In genomic region chr21:42336065-42336464, GRCh38 we compare ENCODE assay signal across 11 cellular contexts. TPM values are rescaled to one million over a fixed set of nuclear protein-coding genes. Genes with fewer than 3 reads are reported as not detected.
DNase-seq lines count a peak whose midpoint lies in the region; ATAC-seq and TF ChIP-seq lines count a peak whose summit lies in the region.
"Had no signal": no experiment of that assay in that cellular context is flagged by ENCODE, and none has a peak within 500 bp of the region (broad histone marks: within the 10 kb centered on the region; RNA-seq: fewer than 3 reads in every experiment).

No MANE protein-coding gene starts in this region.

- H3K9me3 Mint-ChIP-seq in activated T-cell treated with anti-CD3 and anti-CD28 coated beads, Interleukin-2, amount 50 U/mL, for 4 hours, result peaks cover 11% of the 10 kb centered on the region
- peaks cover 3% of the 10 kb centered on the region for H3K9me3 Mint-ChIP-seq in type B pancreatic cell

- peaks cover 10% of the 10 kb centered on the region for H3K4me1 Mint-ChIP-seq in activated T-cell treated with anti-CD3 and anti-CD28 coated beads, Interleukin-2, amount 50 U/mL, for 4 hours (ENCODE audit: low read depth)
- H3K4me1 Mint-ChIP-seq in type B pancreatic cell (ENCODE audit: unreplicated experiment), result peaks cover 21% of the 10 kb centered on the region

- no peak overlapping the region for H3K27ac Mint-ChIP-seq in type B pancreatic cell

- peaks cover 3% of the 10 kb centered on the region for H3K36me3 Mint-ChIP-seq in activated T-cell treated with anti-CD3 and anti-CD28 coated beads, Interleukin-2, amount 50 U/mL, for 4 hours (ENCODE audit: insufficient read depth)
- no peaks in the 10 kb centered on the region for H3K36me3 Mint-ChIP-seq in type B pancreatic cell

- no peak for ATAC-seq in activated T-cell treated with anti-CD3 and anti-CD28 coated beads, Interleukin-2, amount 50 U/mL, for 4 hours
- ATAC-seq in HG03045 (IDR thresholded peaks at IDR 0.05; ENCODE audit: unreplicated experiment), result no peak
- ATAC-seq in GM21825 (IDR thresholded peaks at IDR 0.05; ENCODE audit: unreplicated experiment), result no peak
- ATAC-seq: pancreas had no signal

- H3K4me3 Mint-ChIP-seq in activated T-cell treated with anti-CD3 and anti-CD28 coated beads, Interleukin-2, amount 50 U/mL, for 4 hours, result no peak overlapping the region
- H3K4me3 Mint-ChIP-seq in type B pancreatic cell, result no peak overlapping the region

- DNase-seq in activated T-cell treated with anti-CD3 and anti-CD28 coated beads, Interleukin-2, amount 50 U/mL, for 48 hours, result peak; percentile 4 to 8
- no peak for DNase-seq in activated T-cell treated with anti-CD3 and anti-CD28 coated beads, Interleukin-2, amount 50 U/mL, for 4 hours
- peak; percentile 3 for DNase-seq in amniotic epithelial cell (ENCODE audit: low read depth)
- peak; percentile 24 for DNase-seq in iris pigment epithelial cell (ENCODE audit: low read depth)
- peak; percentile 44 for DNase-seq in type B pancreatic cell (ENCODE audit: extremely low spot score, unreplicated experiment)
- no peak for DNase-seq in activated effector memory CD4-positive, alpha-beta T cell treated with anti-CD3 and anti-CD28 coated beads, Interleukin-2, amount 50 U/mL, for 16 hours
- DNase-seq: effector CD4-positive, alpha-beta T cell; pancreas had no signal

- no peak for TF ChIP-seq CTCF in type B pancreatic cell (conservative IDR thresholded peaks at IDR 0.05)

- H3K27me3 Mint-ChIP-seq in activated T-cell treated with anti-CD3 and anti-CD28 coated beads, Interleukin-2, amount 50 U/mL, for 4 hours (ENCODE audit: low read depth), result peaks cover 2% of the 10 kb centered on the region
- peaks cover 3% of the 10 kb centered on the region for H3K27me3 Mint-ChIP-seq in type B pancreatic cell

RNA-seq across cellular contexts. Expression of gene TFF2, which starts 14.7 kb away (rescaled TPM):
- not detected for total RNA-seq in activated T-cell treated with anti-CD3 and anti-CD28 coated beads, Interleukin-2, amount 50 U/mL, for 4 hours
- total RNA-seq in type B pancreatic cell (ENCODE audit: low replicate concordance), result 5.2 and 11.3 TPM in 2 replicates
- total RNA-seq: glomerular endothelial cell had no signal

RNA-seq across cellular contexts. Expression of gene TFF3, which starts 20.9 kb away (rescaled TPM):
- under 1 TPM in 2 of 3 donors, not detected in 1; 0.29 to 0.96 TPM for total RNA-seq in activated T-cell treated with anti-CD3 and anti-CD28 coated beads, Interleukin-2, amount 50 U/mL, for 4 hours
- total RNA-seq in type B pancreatic cell (ENCODE audit: low replicate concordance), result 31.5 and 183 TPM in 2 replicates

RNA-seq across cellular contexts. Expression of gene TFF1, which starts 30.3 kb away (rescaled TPM):
- total RNA-seq in activated T-cell treated with anti-CD3 and anti-CD28 coated beads, Interleukin-2, amount 50 U/mL, for 4 hours, result under 1 TPM in 1 of 3 donors, not detected in 2; 0.82 TPM
- 42.6 and 136 TPM in 2 replicates for total RNA-seq in type B pancreatic cell (ENCODE audit: low replicate concordance)
- total RNA-seq: glomerular endothelial cell had no signal

RNA-seq across cellular contexts. Expression of gene TMPRSS3, which starts 59.8 kb away (rescaled TPM):
- total RNA-seq in activated T-cell treated with anti-CD3 and anti-CD28 coated beads, Interleukin-2, amount 50 U/mL, for 4 hours, result 1 to 10 TPM; 2.0 to 2.6 (median 2.1) TPM
- total RNA-seq in type B pancreatic cell (ENCODE audit: low replicate concordance), result 0.74 and 1.3 TPM in 2 replicates
- total RNA-seq: glomerular endothelial cell had no signal

Comparison
In these comparisons a context has a peak if more than half of its experiments do, and no peak if none do; other contexts are left out.
1. DNase-seq: peak in activated T-cell treated with anti-CD3 and anti-CD28 coated beads, Interleukin-2, amount 50 U/mL, for 48 hours (2 of 2), amniotic epithelial cell (single experiment), iris pigment epithelial cell (single experiment) and type B pancreatic cell (single experiment); none in activated T-cell treated with anti-CD3 and anti-CD28 coated beads, Interleukin-2, amount 50 U/mL, for 4 hours (single experiment) and activated effector memory CD4-positive, alpha-beta T cell treated with anti-CD3 and anti-CD28 coated beads, Interleukin-2, amount 50 U/mL, for 16 hours (single experiment).
2. RNA of gene TFF3, which starts 20.9 kb away (total RNA-seq): 31.5 to 183 TPM in type B pancreatic cell; 0.29 to 0.96 TPM in activated T-cell treated with anti-CD3 and anti-CD28 coated beads, Interleukin-2, amount 50 U/mL, for 4 hours; every median in the first group is over 10 times any median in the second.
3. RNA of gene TFF1, which starts 30.3 kb away (total RNA-seq): 42.6 to 136 TPM in type B pancreatic cell; 0.82 TPM in activated T-cell treated with anti-CD3 and anti-CD28 coated beads, Interleukin-2, amount 50 U/mL, for 4 hours; every median in the first group is over 10 times any median in the second.